Comparison of ENCODE assay signal across 1 cellular context in the genomic region with DNA sequence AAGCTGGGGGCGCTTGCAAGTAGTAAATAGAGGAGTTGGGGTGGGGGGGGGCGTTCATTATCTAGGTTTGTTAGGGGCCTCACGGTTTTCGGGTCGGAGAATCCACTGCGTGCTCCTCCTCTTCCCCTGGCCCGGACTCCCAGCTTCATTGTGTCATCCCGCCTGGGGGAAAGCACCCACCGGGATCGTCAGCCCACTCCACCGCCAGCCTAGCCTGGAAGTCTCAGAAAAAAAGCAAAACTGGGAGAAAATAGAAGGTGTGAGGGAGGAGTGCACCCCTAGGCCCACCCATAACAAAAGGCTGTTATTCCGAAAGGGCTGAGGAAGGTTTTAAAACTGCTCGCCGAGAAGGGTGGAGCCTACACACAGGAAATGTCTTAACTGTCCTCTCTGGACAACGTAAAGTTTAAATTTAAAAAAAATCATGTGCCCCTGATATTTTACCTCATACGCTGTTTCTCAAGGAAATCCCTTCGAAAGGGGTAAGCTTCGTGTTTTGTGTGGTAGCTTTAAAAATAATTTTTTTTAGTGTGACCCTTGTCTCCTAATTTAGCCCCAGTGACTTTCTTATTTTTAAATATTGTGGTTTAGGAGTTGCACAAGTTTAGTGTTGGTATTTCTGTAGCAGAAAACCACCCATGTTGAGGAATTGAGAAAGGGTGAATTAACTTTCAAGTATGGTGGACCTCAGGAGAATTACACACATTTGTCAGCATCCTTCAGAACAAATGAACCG.
A peak's percentile ranks its signal among the peaks of the same experiment; 100 is the strongest.
TF ChIP-seq lines count a peak whose summit lies in the region.

No MANE protein-coding gene starts in this region.

TF ChIP-seq in HepG2, 621 proteins besides CTCF, POLR2A, EP300 and RAD21 (continued from another document and continues in another):
- TF ChIP-seq ZBTB44 (CRISPR knock-in tag; IDR thresholded peaks at IDR 0.05) (no peak), NPAS2 (CRISPR knock-in tag; IDR thresholded peaks at IDR 0.05; ENCODE audit: borderline replicate concordance) (no peak), PAWR (CRISPR knock-in tag; IDR thresholded peaks at IDR 0.05; ENCODE audit: borderline replicate concordance) (no peak), RBFOX2 (IDR thresholded peaks at IDR 0.05; ENCODE audit: low read depth, low read length) (peak; percentile 63), NCOA2 (CRISPR knock-in tag; IDR thresholded peaks at IDR 0.05) (no peak), ZNF772 (CRISPR knock-in tag; IDR thresholded peaks at IDR 0.05) (no peak), CHD2 (IDR thresholded peaks at IDR 0.05; ENCODE audit: low read depth, low read length) (no peak), GABPA (IDR thresholded peaks at IDR 0.05; ENCODE audit: low read depth, low read length) (no peak), GABPA (CRISPR knock-in tag; IDR thresholded peaks at IDR 0.05; ENCODE audit: low read depth) (peak; percentile 19; the same call in 1 of the 2 replicates), ZNF891 (CRISPR knock-in tag; IDR thresholded peaks at IDR 0.05) (no peak), NFE2L1 (CRISPR knock-in tag; IDR thresholded peaks at IDR 0.05; ENCODE audit: borderline replicate concordance) (no peak), CBFB (CRISPR knock-in tag; IDR thresholded peaks at IDR 0.05) (0 out of 2 replicates have a peak, but pooled peaks have one; percentile 15), ZC3H4 (CRISPR knock-in tag; IDR thresholded peaks at IDR 0.05; ENCODE audit: borderline replicate concordance) (no peak), ARHGAP35 (CRISPR knock-in tag; IDR thresholded peaks at IDR 0.05; ENCODE audit: borderline replicate concordance) (no peak), ARNT (IDR thresholded peaks at IDR 0.05) (no peak), NR0B2 (CRISPR knock-in tag; IDR thresholded peaks at IDR 0.05) (no peak), ZFP82 (CRISPR knock-in tag; IDR thresholded peaks at IDR 0.05; ENCODE audit: borderline replicate concordance) (no peak), PREB (CRISPR knock-in tag; IDR thresholded peaks at IDR 0.05) (no peak), FOXA1 (IDR thresholded peaks at IDR 0.05) (no peak), FOXA1 (CRISPR knock-in tag; IDR thresholded peaks at IDR 0.05) (no peak), SRF (IDR thresholded peaks at IDR 0.05; ENCODE audit: low read depth, low read length) (no peak), JDP2 (CRISPR knock-in tag; IDR thresholded peaks at IDR 0.05; ENCODE audit: borderline replicate concordance) (no peak), ZNF513 (CRISPR knock-in tag; conservative IDR thresholded peaks at IDR 0.05) (no peak), DMAP1 (CRISPR knock-in tag; IDR thresholded peaks at IDR 0.05) (no peak), SAP130 (CRISPR knock-in tag; IDR thresholded peaks at IDR 0.05; ENCODE audit: low read depth) (peak; percentile 18), ATF4 (CRISPR knock-in tag; IDR thresholded peaks at IDR 0.05) (no peak), DRAP1 (CRISPR knock-in tag; IDR thresholded peaks at IDR 0.05) (no peak), PCBP1 (IDR thresholded peaks at IDR 0.05; ENCODE audit: borderline replicate concordance, low read depth, low read length) (no peak), MXD3 (CRISPR knock-in tag; IDR thresholded peaks at IDR 0.05) (no peak), SOX6 (IDR thresholded peaks at IDR 0.05) (no peak), SOX6 (CRISPR knock-in tag; IDR thresholded peaks at IDR 0.05) (no peak), ZNF256 (CRISPR knock-in tag; conservative IDR thresholded peaks at IDR 0.05) (no peak), XBP1 (CRISPR knock-in tag; IDR thresholded peaks at IDR 0.05) (no peak), ZNF101 (CRISPR knock-in tag; IDR thresholded peaks at IDR 0.05; ENCODE audit: borderline replicate concordance, low read depth) (no peak), ZBTB1 (CRISPR knock-in tag; IDR thresholded peaks at IDR 0.05; ENCODE audit: borderline replicate concordance) (no peak), ZFP36L1 (CRISPR knock-in tag; IDR thresholded peaks at IDR 0.05) (no peak), CENPT (CRISPR knock-in tag; IDR thresholded peaks at IDR 0.05; ENCODE audit: low read depth) (no peak), CSRNP2 (CRISPR knock-in tag; conservative IDR thresholded peaks at IDR 0.05; ENCODE audit: low read depth) (no peak), MXD1 (CRISPR knock-in tag; IDR thresholded peaks at IDR 0.05) (no peak), ZHX1 (CRISPR knock-in tag; IDR thresholded peaks at IDR 0.05; ENCODE audit: low read depth) (no peak)
- TF ChIP-seq, protein P1, sequence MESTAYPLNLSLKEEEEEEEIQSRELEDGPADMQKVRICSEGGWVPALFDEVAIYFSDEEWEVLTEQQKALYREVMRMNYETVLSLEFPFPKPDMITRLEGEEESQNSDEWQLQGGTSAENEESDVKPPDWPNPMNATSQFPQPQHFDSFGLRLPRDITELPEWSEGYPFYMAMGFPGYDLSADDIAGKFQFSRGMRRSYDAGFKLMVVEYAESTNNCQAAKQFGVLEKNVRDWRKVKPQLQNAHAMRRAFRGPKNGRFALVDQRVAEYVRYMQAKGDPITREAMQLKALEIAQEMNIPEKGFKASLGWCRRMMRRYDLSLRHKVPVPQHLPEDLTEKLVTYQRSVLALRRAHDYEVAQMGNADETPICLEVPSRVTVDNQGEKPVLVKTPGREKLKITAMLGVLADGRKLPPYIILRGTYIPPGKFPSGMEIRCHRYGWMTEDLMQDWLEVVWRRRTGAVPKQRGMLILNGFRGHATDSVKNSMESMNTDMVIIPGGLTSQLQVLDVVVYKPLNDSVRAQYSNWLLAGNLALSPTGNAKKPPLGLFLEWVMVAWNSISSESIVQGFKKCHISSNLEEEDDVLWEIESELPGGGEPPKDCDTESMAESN (CRISPR knock-in tag; conservative IDR thresholded peaks at IDR 0.05) = 0 out of 2 replicates have a peak, but pooled peaks have one; percentile 34
- TF ChIP-seq, protein P2, sequence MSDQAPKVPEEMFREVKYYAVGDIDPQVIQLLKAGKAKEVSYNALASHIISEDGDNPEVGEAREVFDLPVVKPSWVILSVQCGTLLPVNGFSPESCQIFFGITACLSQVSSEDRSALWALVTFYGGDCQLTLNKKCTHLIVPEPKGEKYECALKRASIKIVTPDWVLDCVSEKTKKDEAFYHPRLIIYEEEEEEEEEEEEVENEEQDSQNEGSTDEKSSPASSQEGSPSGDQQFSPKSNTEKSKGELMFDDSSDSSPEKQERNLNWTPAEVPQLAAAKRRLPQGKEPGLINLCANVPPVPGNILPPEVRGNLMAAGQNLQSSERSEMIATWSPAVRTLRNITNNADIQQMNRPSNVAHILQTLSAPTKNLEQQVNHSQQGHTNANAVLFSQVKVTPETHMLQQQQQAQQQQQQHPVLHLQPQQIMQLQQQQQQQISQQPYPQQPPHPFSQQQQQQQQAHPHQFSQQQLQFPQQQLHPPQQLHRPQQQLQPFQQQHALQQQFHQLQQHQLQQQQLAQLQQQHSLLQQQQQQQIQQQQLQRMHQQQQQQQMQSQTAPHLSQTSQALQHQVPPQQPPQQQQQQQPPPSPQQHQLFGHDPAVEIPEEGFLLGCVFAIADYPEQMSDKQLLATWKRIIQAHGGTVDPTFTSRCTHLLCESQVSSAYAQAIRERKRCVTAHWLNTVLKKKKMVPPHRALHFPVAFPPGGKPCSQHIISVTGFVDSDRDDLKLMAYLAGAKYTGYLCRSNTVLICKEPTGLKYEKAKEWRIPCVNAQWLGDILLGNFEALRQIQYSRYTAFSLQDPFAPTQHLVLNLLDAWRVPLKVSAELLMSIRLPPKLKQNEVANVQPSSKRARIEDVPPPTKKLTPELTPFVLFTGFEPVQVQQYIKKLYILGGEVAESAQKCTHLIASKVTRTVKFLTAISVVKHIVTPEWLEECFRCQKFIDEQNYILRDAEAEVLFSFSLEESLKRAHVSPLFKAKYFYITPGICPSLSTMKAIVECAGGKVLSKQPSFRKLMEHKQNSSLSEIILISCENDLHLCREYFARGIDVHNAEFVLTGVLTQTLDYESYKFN (CRISPR knock-in tag; conservative IDR thresholded peaks at IDR 0.05) = 0 out of 2 replicates have a peak, but pooled peaks have one; percentile 10
